18 cellular contexts compared by ENCODE assay signal in genomic region chr6:116246089-116246488, GRCh38. TPM values are rescaled to one million over a fixed set of nuclear protein-coding genes. Genes with fewer than 3 reads are reported as not detected.
DNase-seq lines count a peak whose midpoint lies in the region; FAIRE-seq and TF ChIP-seq lines count a peak whose summit lies in the region.
"Had no signal": no experiment of that assay in that cellular context is flagged by ENCODE, and none has a peak within 500 bp of the region (broad histone marks: within the 10 kb centered on the region; RNA-seq: fewer than 3 reads in every experiment).

No MANE protein-coding gene starts in this region.

- H3K4me1 Mint-ChIP-seq in endodermal cell = peaks cover 15% of the 10 kb centered on the region

- TF ChIP-seq CTCF in endodermal cell (conservative IDR thresholded peaks at IDR 0.05) = no peak

- H3K9me3 ChIP-seq in skeletal muscle satellite cell (replicated peaks; ENCODE audit: low read length) (no peaks in the 10 kb centered on the region), endodermal cell (ENCODE audit: control insufficient read depth, low read length) (no peaks in the 10 kb centered on the region)
- H3K9me3 ChIP-seq: suprapubic skin had no signal

- no peak for FAIRE-seq in GM12892 (lab: Jason Lieb, UNC)
- FAIRE-seq: GM12891 had no signal

- no peak overlapping the region for H3K27ac ChIP-seq in endodermal cell (ENCODE audit: low read depth, low read length)
- H3K27ac ChIP-seq: parathyroid adenoma, PC-9, suprapubic skin had no signal

- H3K36me3 ChIP-seq in skeletal muscle satellite cell (ENCODE audit: insufficient read depth, low read length) (peaks cover 2% of the 10 kb centered on the region), endodermal cell (ENCODE audit: control insufficient read depth, insufficient read depth, low read length) (peaks cover 19% of the 10 kb centered on the region)
- H3K36me3 ChIP-seq: suprapubic skin had no signal

- no peak for TF ChIP-seq POLR2A in GM12892 (IDR thresholded peaks at IDR 0.05; ENCODE audit: low read depth, low read length)

- 90 to 97% methylated on average over 3 to 4 of the region's 4 CpGs for WGBS in endodermal cell (ENCODE audit: insufficient coverage in 1 of 2, insufficient read length in 1 of 2), 2 experiments

- no peaks in the 10 kb centered on the region for H3K27me3 Mint-ChIP-seq in endodermal cell (ENCODE audit: insufficient read depth)
- H3K27me3 Mint-ChIP-seq: activated CD8-positive, alpha-beta memory T cell treated with anti-CD3 and anti-CD28 coated beads, Interleukin-2, amount 10 ng/mL, durations not matched to agents 7 days and 5 days; naive B cell had no signal

- H3K27me3 ChIP-seq in skeletal muscle satellite cell (ENCODE audit: control insufficient read depth, insufficient read depth, low read length) (no peaks in the 10 kb centered on the region), endodermal cell (ENCODE audit: control insufficient read depth, insufficient read depth, low read length, poor library complexity, severe bottlenecking) (no peaks in the 10 kb centered on the region)
- H3K27me3 ChIP-seq: suprapubic skin had no signal

- H3K4me3 ChIP-seq in skeletal muscle satellite cell (ENCODE audit: low read length) (no peak overlapping the region), endodermal cell (ENCODE audit: low read length) (no peak overlapping the region)
- H3K4me3 ChIP-seq: PC-9, suprapubic skin had no signal

- H3K27ac Mint-ChIP-seq in endodermal cell = no peak overlapping the region
- H3K27ac Mint-ChIP-seq: activated CD8-positive, alpha-beta memory T cell treated with anti-CD3 and anti-CD28 coated beads, Interleukin-2, amount 10 ng/mL, durations not matched to agents 7 days and 5 days; naive B cell had no signal

- H3K4me2 ChIP-seq in skeletal muscle satellite cell (ENCODE audit: low read length) = peak overlapping the region; percentile 42
- H3K4me2 ChIP-seq: PC-9 had no signal

- H3K36me3 Mint-ChIP-seq in endodermal cell (ENCODE audit: low read depth) = peaks cover 16% of the 10 kb centered on the region
- H3K36me3 Mint-ChIP-seq: naive B cell had no signal

- no peak overlapping the region for H3K4me3 Mint-ChIP-seq in endodermal cell
- H3K4me3 Mint-ChIP-seq: activated CD8-positive, alpha-beta memory T cell treated with anti-CD3 and anti-CD28 coated beads, Interleukin-2, amount 10 ng/mL, durations not matched to agents 7 days and 5 days; naive B cell had no signal

- H3K9me3 Mint-ChIP-seq in endodermal cell = no peaks in the 10 kb centered on the region
- H3K9me3 Mint-ChIP-seq: naive B cell had no signal

- H3K9ac ChIP-seq in skeletal muscle satellite cell (ENCODE audit: low read depth, low read length) = peak overlapping the region; percentile 51
- H3K9ac ChIP-seq in endodermal cell (ENCODE audit: extremely low read depth, low read length, poor library complexity, severe bottlenecking) = no peak overlapping the region
- H3K9ac ChIP-seq: parathyroid adenoma had no signal

- DNase-seq in HCEC 1CT = peak; percentile 79
- peak; percentile 78 for DNase-seq in amniotic epithelial cell (ENCODE audit: low read depth)
- peak; percentile 80 for DNase-seq in fibroblast of peridontal ligament (ENCODE audit: extremely low read depth)
- no peak for DNase-seq in NOMO-1 (lab: John Stamatoyannopoulos, UW; ENCODE audit: unreplicated experiment in 2 of 2)
- DNase-seq in GM12892 (ENCODE audit: insufficient read length) = no peak
- no peak for DNase-seq in endodermal cell
- DNase-seq: activated CD8-positive, alpha-beta memory T cell treated with anti-CD3 and anti-CD28 coated beads, Interleukin-2, amount 10 ng/mL, durations not matched to agents 7 days and 5 days; cortex of kidney; GF-D8; naive B cell; NCI-H1436; NCI-H774; PC-9; stimulated activated CD4-positive, alpha-beta T cell treated with anti-CD3 and anti-CD28 coated beads, Interleukin-4, amount 100 ng/mL, for 4 hours had no signal

- peaks cover 30% of the 10 kb centered on the region for H3K4me1 ChIP-seq in skeletal muscle satellite cell (ENCODE audit: control insufficient read depth, insufficient read depth, low read length)
- H3K4me1 ChIP-seq in endodermal cell (ENCODE audit: control insufficient read depth, insufficient read depth, low read length) = no peaks in the 10 kb centered on the region

RNA-seq across cellular contexts. Expression of gene TSPYL4, which starts 7.8 kb away (rescaled TPM):
- total RNA-seq in skeletal muscle satellite cell (2012; rRNA removed) = 8.4 and 12.0 TPM in 2 replicates
- 13.1 TPM for polyA plus RNA-seq in GM12892 (2012; ENCODE audit: missing spikeins)
- total RNA-seq in endodermal cell = 10 to 100 TPM; 27.1 to 27.2 TPM
- 43.8 TPM for polyA plus RNA-seq in endodermal cell (2013, experiment 1 of 2)
- 40.6 TPM for polyA plus RNA-seq in endodermal cell (2013, experiment 2 of 2)

RNA-seq across cellular contexts. Expression of gene TSPYL1, which starts 33.6 kb away (rescaled TPM):
- total RNA-seq in skeletal muscle satellite cell (2012; rRNA removed) = 72.7 and 77.8 TPM in 2 replicates
- polyA plus RNA-seq in GM12892 (2012; ENCODE audit: missing spikeins) = 25.5 TPM
- 10 to 100 TPM; 73.4 to 80.6 TPM for total RNA-seq in endodermal cell
- 50.7 TPM for polyA plus RNA-seq in endodermal cell (2013, experiment 1 of 2)
- polyA plus RNA-seq in endodermal cell (2013, experiment 2 of 2) = 50.3 TPM

Comparison
In these comparisons a context has a peak if more than half of its experiments do, and no peak if none do; other contexts are left out.
1. DNase-seq: peak in HCEC 1CT (single experiment), amniotic epithelial cell (single experiment) and fibroblast of peridontal ligament (single experiment); none in NOMO-1 (0 of 2), GM12892 (single experiment) and endodermal cell (single experiment).